1 cellular context compared by ENCODE assay signal in the genomic region with DNA sequence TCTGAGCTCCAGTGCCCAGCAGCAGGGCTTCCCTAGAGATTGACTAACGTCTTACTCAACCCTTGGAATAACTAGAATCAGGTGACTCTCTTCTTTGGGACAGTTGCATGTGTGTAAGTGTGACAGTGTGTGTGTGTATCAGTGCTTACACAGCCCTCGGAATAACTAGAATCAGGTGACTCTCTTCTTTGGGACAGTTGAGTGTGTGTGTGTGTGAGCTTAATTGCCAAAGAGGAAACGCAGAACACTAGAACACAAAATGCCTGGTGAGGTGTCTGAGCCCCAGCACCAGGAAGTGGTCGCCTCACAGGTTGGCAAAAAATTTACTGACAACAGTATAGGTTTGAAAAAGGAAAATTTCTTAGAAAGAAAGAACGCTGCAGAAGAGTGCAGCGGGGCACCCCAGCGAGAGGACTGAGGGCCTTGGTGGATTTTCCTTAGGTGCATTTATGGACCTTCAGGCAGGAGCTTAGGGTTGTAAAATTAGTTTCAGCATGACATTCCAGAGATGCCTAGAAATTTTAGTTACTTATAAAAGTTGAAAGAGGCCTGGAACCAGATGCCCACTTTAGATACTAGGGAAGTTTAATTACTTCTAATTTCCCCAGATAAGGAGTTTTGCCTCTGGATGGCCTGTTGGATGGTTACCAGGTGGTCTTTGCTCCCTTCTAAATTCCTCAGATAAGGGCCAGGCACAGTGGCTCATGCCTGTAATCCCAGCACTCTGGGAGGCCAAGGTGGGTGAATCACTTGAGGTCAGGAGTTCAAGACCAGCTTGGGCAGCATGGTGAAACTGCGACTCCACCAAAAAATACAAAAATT.
TF ChIP-seq lines count a peak whose summit lies in the region.

No MANE protein-coding gene starts in this region.

TF ChIP-seq in HCT116, 20 proteins besides CTCF, POLR2A, EP300 and RAD21 (continued from another document):
- TF ChIP-seq ELF1 (IDR thresholded peaks at IDR 0.05; ENCODE audit: borderline replicate concordance, low read depth) (no peak), SP1 (IDR thresholded peaks at IDR 0.05; ENCODE audit: low read depth) (no peak)
